ENCODE assay signal across 7 cellular contexts in genomic region chr6:5205877-5206840, GRCh38. TPM values are rescaled to one million over a fixed set of nuclear protein-coding genes. Genes with fewer than 3 reads are reported as not detected.
DNase-seq lines count a peak whose midpoint lies in the region; FAIRE-seq and TF ChIP-seq lines count a peak whose summit lies in the region.

No MANE protein-coding gene starts in this region.

- H3K4me1 ChIP-seq in hepatocyte (ENCODE audit: insufficient read depth), result peaks cover 20% of the 10 kb centered on the region
- no peaks in the 10 kb centered on the region for H3K4me1 ChIP-seq in small intestine (ENCODE audit: control insufficient read depth in 2 of 2, insufficient read depth in 1 of 2, low read depth in 1 of 2, low read length in 1 of 2)

- H3K9me3 ChIP-seq in MG63, result no peaks in the 10 kb centered on the region
- H3K9me3 ChIP-seq in hepatocyte (ENCODE audit: low read depth), result no peaks in the 10 kb centered on the region
- no peaks in the 10 kb centered on the region for H3K9me3 ChIP-seq in small intestine (ENCODE audit: control insufficient read depth, low read depth)

- TF ChIP-seq CTCF in hepatocyte (IDR thresholded peaks at IDR 0.05; ENCODE audit: poor library complexity), result no peak

- no peaks in the 10 kb centered on the region for H3K27me3 Mint-ChIP-seq in T-helper 2 cell treated with Interferon-gamma antibody and Interleukin-4, amounts not matched to agents 5 μg/mL and 100 μg/mL, for 36 hours (ENCODE audit: low read depth)

- 47% methylated on average over 6 of the region's 6 CpGs for WGBS in hepatocyte (ENCODE audit: low lambda C conversion rate, missing lambda C conversion rate)
- 48 to 77% (median 60%) methylated on average over 6 of the region's 6 CpGs for WGBS in small intestine, 3 donors

- H2AFZ ChIP-seq in hepatocyte, result no peak overlapping the region

- H3K27ac ChIP-seq in hepatocyte (peak overlapping the region; percentile 71), small intestine (ENCODE audit: low read depth in 1 of 2, low read length in 1 of 2) (peak overlapping the region in 1 of 2 donors; percentile 20)

- no peak overlapping the region for H3K27ac Mint-ChIP-seq in T-helper 2 cell treated with Interferon-gamma antibody and Interleukin-4, amounts not matched to agents 5 μg/mL and 100 μg/mL, for 36 hours

- H3K79me2 ChIP-seq in hepatocyte, result no peaks in the 10 kb centered on the region

- no peaks in the 10 kb centered on the region for H3K4me1 Mint-ChIP-seq in T-helper 2 cell treated with Interferon-gamma antibody and Interleukin-4, amounts not matched to agents 5 μg/mL and 100 μg/mL, for 36 hours (ENCODE audit: low read depth)

- peak overlapping the region; percentile 4 for H3K4me2 ChIP-seq in hepatocyte

- H3K4me3 ChIP-seq in MG63 (no peak overlapping the region), hepatocyte (no peak overlapping the region), small intestine (ENCODE audit: low read depth in 1 of 2, low read length in 2 of 2) (no peak overlapping the region)

- H3K36me3 ChIP-seq in MG63, result no peaks in the 10 kb centered on the region
- no peaks in the 10 kb centered on the region for H3K36me3 ChIP-seq in hepatocyte (replicated peaks; ENCODE audit: insufficient read depth, low read depth)
- H3K36me3 ChIP-seq in small intestine (ENCODE audit: control insufficient read depth in 2 of 2, insufficient read depth in 2 of 2, low read length in 2 of 2), result no peaks in the 10 kb centered on the region

- no peaks in the 10 kb centered on the region for H3K9me2 ChIP-seq in hepatocyte (replicated peaks; ENCODE audit: insufficient read depth)

- no peaks in the 10 kb centered on the region for H4K20me1 ChIP-seq in hepatocyte (ENCODE audit: insufficient read depth, poor library complexity, severe bottlenecking)

- H3K9me3 Mint-ChIP-seq in T-helper 2 cell treated with Interferon-gamma antibody and Interleukin-4, amounts not matched to agents 5 μg/mL and 100 μg/mL, for 36 hours, result no peaks in the 10 kb centered on the region

- FAIRE-seq in small intestine (lab: Jason Lieb, UNC), result no peak

- no peak overlapping the region for H3K4me3 Mint-ChIP-seq in T-helper 2 cell treated with Interferon-gamma antibody and Interleukin-4, amounts not matched to agents 5 μg/mL and 100 μg/mL, for 36 hours

- H3K27me3 ChIP-seq in MG63 (no peaks in the 10 kb centered on the region), hepatocyte (no peaks in the 10 kb centered on the region), small intestine (ENCODE audit: control insufficient read depth in 2 of 2, insufficient read depth in 2 of 2, low read length in 2 of 2) (no peaks in the 10 kb centered on the region)

- no peaks in the 10 kb centered on the region for H3K36me3 Mint-ChIP-seq in T-helper 2 cell treated with Interferon-gamma antibody and Interleukin-4, amounts not matched to agents 5 μg/mL and 100 μg/mL, for 36 hours (ENCODE audit: low read depth)

- DNase-seq in MG63, result peak; percentile 59
- peak in 56 of 58 donors; percentile 32 to 90 (median 68) for DNase-seq in anterior cingulate cortex (lab: John Stamatoyannopoulos, UW)
- peak; percentile 64 for DNase-seq in hepatocyte (ENCODE audit: low spot score)
- DNase-seq in stromal cell of bone marrow (ENCODE audit: low read depth), result peak; percentile 52
- DNase-seq in NCI-H1105 treated with DMSO at 0.1 percent for 48 hours (lab: John Stamatoyannopoulos, UW), result no peak
- no peak for DNase-seq in T-helper 2 cell treated with Interferon-gamma antibody and Interleukin-4, amounts not matched to agents 5 μg/mL and 100 μg/mL, for 36 hours (ENCODE audit: low spot score)
- DNase-seq in small intestine, result no peak

RNA-seq across cellular contexts. Expression of gene LYRM4, which starts 54.6 kb away (rescaled TPM):
- total RNA-seq in MG63 (2014; rRNA removed; shearing (Covaris generic); ENCODE audit: low replicate concordance), result 8.9 and 35.0 TPM in 2 replicates
- 19.0 and 22.9 TPM in 2 replicates for total RNA-seq in hepatocyte
- polyA plus RNA-seq in hepatocyte (20.5 and 23.8 TPM in 2 replicates), small intestine (10 to 100 TPM in 1 of 3 donors, 1 to 10 TPM in 2; 6.5 to 20.2 (median 8.4) TPM)

RNA-seq across cellular contexts. Expression of gene FARS2, which starts 55.2 kb away (rescaled TPM):
- 7.9 and 17.3 TPM in 2 replicates for total RNA-seq in MG63 (2014; rRNA removed; shearing (Covaris generic); ENCODE audit: low replicate concordance)
- 9.9 and 12.4 TPM in 2 replicates for total RNA-seq in hepatocyte
- polyA plus RNA-seq in hepatocyte (11.6 and 15.4 TPM in 2 replicates), small intestine (10 to 100 TPM in 1 of 3 donors, 1 to 10 TPM in 2; 6.0 to 16.6 (median 8.1) TPM)

Comparison
In these comparisons a context has a peak if more than half of its experiments do, and no peak if none do; other contexts are left out.
1. DNase-seq: peak in MG63 (single experiment), anterior cingulate cortex (56 of 58), hepatocyte (single experiment) and stromal cell of bone marrow (single experiment); none in NCI-H1105 treated with DMSO at 0.1 percent for 48 hours (single experiment), T-helper 2 cell treated with Interferon-gamma antibody and Interleukin-4, amounts not matched to agents 5 μg/mL and 100 μg/mL, for 36 hours (single experiment) and small intestine (single experiment).